Comparison of ENCODE assay signal across 1 cellular context in genomic region chrX:121146059-121146628, GRCh38.
TF ChIP-seq lines count a peak whose summit lies in the region.

No MANE protein-coding gene starts in this region.

TF ChIP-seq in K562, 482 proteins besides CTCF, POLR2A, EP300 and RAD21 (continued from another document):
- TF ChIP-seq ZBTB12 (CRISPR knock-in tag; IDR thresholded peaks at IDR 0.05) (no peak), CBFA2T3 (IDR thresholded peaks at IDR 0.05) (peak; percentile 43; the same call in 1 of the 2 replicates), MXI1 (IDR thresholded peaks at IDR 0.05; ENCODE audit: low read depth, low read length) (no peak), C11orf30 (IDR thresholded peaks at IDR 0.05; ENCODE audit: low read depth) (peak; percentile 91), ZNF239 (CRISPR knock-in tag; IDR thresholded peaks at IDR 0.05) (no peak), NFE2 (IDR thresholded peaks at IDR 0.05; ENCODE audit: low read depth) (peak; percentile 53; the same call in 1 of the 2 replicates), MBD1 (CRISPR knock-in tag; IDR thresholded peaks at IDR 0.05) (no peak), DPF2 (IDR thresholded peaks at IDR 0.05) (peak; percentile 69), MITF (IDR thresholded peaks at IDR 0.05) (no peak), CTCFL (IDR thresholded peaks at IDR 0.05; ENCODE audit: borderline replicate concordance, insufficient read depth, low read depth, low read length, poor library complexity, severe bottlenecking) (no peak), ARID1B (IDR thresholded peaks at IDR 0.05) (peak; percentile 61)
